Comparison of ENCODE assay signal across 1 cellular context in genomic region chr12:31759621-31760459, GRCh38.
TF ChIP-seq lines count a peak whose summit lies in the region.

No MANE protein-coding gene starts in this region.

TF ChIP-seq in H1, 55 proteins besides CTCF, POLR2A, EP300 and RAD21 (continued from another document):
- TF ChIP-seq SAP30 (IDR thresholded peaks at IDR 0.05; ENCODE audit: insufficient read depth, insufficient replicate concordance, low read length) (no peak), CHD2 (IDR thresholded peaks at IDR 0.05; ENCODE audit: low read length) (no peak), KDM5A (IDR thresholded peaks at IDR 0.05; ENCODE audit: low read length) (no peak), KDM4A (IDR thresholded peaks at IDR 0.05; ENCODE audit: low read depth, low read length, severe bottlenecking) (no peak), YY1 (IDR thresholded peaks at IDR 0.05; ENCODE audit: low read depth, low read length) (no peak), JUN (IDR thresholded peaks at IDR 0.05; ENCODE audit: low read depth, low read length) (no peak), SUZ12 (IDR thresholded peaks at IDR 0.05; ENCODE audit: low read length) (no peak), BCL11A (IDR thresholded peaks at IDR 0.05; ENCODE audit: low read depth in 2 of 2, low read length in 2 of 2) (no peak), NANOG (IDR thresholded peaks at IDR 0.05; ENCODE audit: insufficient read depth, low read depth, low read length, poor library complexity, severe bottlenecking) (no peak), SP4 (IDR thresholded peaks at IDR 0.05; ENCODE audit: low read length) (no peak)
